28 cellular contexts compared by ENCODE assay signal in the genomic region with DNA sequence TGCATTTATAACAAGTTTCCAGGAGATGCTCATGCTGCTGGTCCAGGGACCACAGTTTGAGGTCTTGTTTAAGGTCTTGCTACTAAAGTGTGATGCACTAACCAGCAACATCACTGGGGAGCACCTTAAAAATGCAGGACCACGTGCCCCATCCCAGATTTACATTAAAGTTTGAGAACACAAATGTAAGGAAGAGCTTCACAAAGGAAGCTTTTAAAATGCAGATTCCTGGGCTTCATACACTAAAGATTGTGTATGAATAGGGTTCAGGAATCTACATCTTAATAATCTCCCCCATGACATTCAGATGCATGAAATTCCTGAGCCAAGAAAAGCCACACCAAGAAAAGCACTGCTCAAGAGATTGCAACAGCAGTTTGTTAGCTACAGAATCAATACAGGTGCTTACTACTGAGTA.
"Had no signal": no experiment of that assay in that cellular context is flagged by ENCODE, and none has a peak within 500 bp of the region (broad histone marks: within the 10 kb centered on the region; RNA-seq: fewer than 3 reads in every experiment).

No MANE protein-coding gene starts in this region.

- H3K9me3 ChIP-seq: ascending aorta, body of pancreas, SJCRH30, SK-N-SH had no signal

- FAIRE-seq: bronchial epithelial cell had no signal

- H3K27me3 Mint-ChIP-seq: activated naive CD8-positive, alpha-beta T cell treated with anti-CD3 and anti-CD28 coated beads, Interleukin-2, amount 50 U/mL, for 24 hours had no signal

- H3K27me3 ChIP-seq: ascending aorta, body of pancreas, SJCRH30 had no signal

- H3K36me3 Mint-ChIP-seq: activated naive CD4-positive, alpha-beta T cell treated with anti-CD3 and anti-CD28 coated beads, Interleukin-2, amount 50 U/mL, for 72 hours had no signal

- H3K4me1 ChIP-seq: SJCRH30 had no signal

- H3K36me3 ChIP-seq: ascending aorta, SJCRH30 had no signal

- H3K27ac Mint-ChIP-seq: activated CD8-positive, alpha-beta T cell treated with anti-CD3 and anti-CD28 coated beads, Interleukin-2, amount 10 ng/mL, durations not matched to agents 7 days and 5 days; activated naive CD4-positive, alpha-beta T cell treated with anti-CD3 and anti-CD28 coated beads, Interleukin-2, amount 50 U/mL, for 72 hours; activated naive CD8-positive, alpha-beta T cell treated with anti-CD3 and anti-CD28 coated beads, Interleukin-2, amount 50 U/mL, for 24 hours; activated T-cell treated with anti-CD3 and anti-CD28 coated beads, Interleukin-2, amount 50 U/mL, for 24 hours; T-helper 2 cell treated with Interferon-gamma antibody and Interleukin-4, amounts not matched to agents 5 μg/mL and 100 μg/mL, for 36 hours had no signal

- H3K4me3 ChIP-seq: ascending aorta, body of pancreas, SJCRH30 had no signal

- H3K4me1 Mint-ChIP-seq: activated naive CD8-positive, alpha-beta T cell treated with anti-CD3 and anti-CD28 coated beads, Interleukin-2, amount 50 U/mL, for 24 hours had no signal

- H3K9ac ChIP-seq: SK-N-SH had no signal

- ATAC-seq: activated CD8-positive, alpha-beta T cell treated with anti-CD3 and anti-CD28 coated beads, Interleukin-2, amount 10 ng/mL, durations not matched to agents 7 days and 5 days; activated naive CD4-positive, alpha-beta T cell treated with anti-CD3 and anti-CD28 coated beads, Interleukin-2, amount 50 U/mL, for 72 hours; activated naive CD8-positive, alpha-beta T cell treated with anti-CD3 and anti-CD28 coated beads, Interleukin-2, amount 50 U/mL, for 24 hours; body of pancreas; Panc1 had no signal

- H3K4me2 ChIP-seq: SK-N-SH had no signal

- H3K9me3 Mint-ChIP-seq: activated naive CD8-positive, alpha-beta T cell treated with anti-CD3 and anti-CD28 coated beads, Interleukin-2, amount 50 U/mL, for 24 hours; activated T-cell treated with anti-CD3 and anti-CD28 coated beads, Interleukin-2, amount 50 U/mL, for 24 hours; T-helper 2 cell treated with Interferon-gamma antibody and Interleukin-4, amounts not matched to agents 5 μg/mL and 100 μg/mL, for 36 hours had no signal

- DNase-seq: activated CD4-positive, alpha-beta T cell treated with anti-CD3 and anti-CD28 coated beads for 48 hours; activated CD4-positive, alpha-beta T cell treated with anti-CD3 and anti-CD28 coated beads, Interleukin-2, amount 50 U/mL, for 4 hours; activated CD4-positive, CD25-positive, alpha-beta regulatory T cell treated with anti-CD3 and anti-CD28 coated beads, Interleukin-2, amount 50 U/mL, for 72 hours; activated CD8-positive, alpha-beta T cell treated with anti-CD3 and anti-CD28 coated beads, Interleukin-2, amount 10 ng/mL, durations not matched to agents 7 days and 5 days; activated effector memory CD4-positive, alpha-beta T cell treated with anti-CD3 and anti-CD28 coated beads, Interleukin-2, amount 50 U/mL, for 16 hours; activated naive CD4-positive, alpha-beta T cell treated with Interleukin-2 at 50 U/mL for 16 hours; activated naive CD8-positive, alpha-beta T cell treated with anti-CD3 and anti-CD28 coated beads, Interleukin-2, amount 50 U/mL, for 24 hours; activated T-cell treated with anti-CD3 and anti-CD28 coated beads, Interleukin-2, amount 50 U/mL, for 24 hours; amniotic stem cell; body of pancreas; central memory CD4-positive, alpha-beta T cell; NCI-H1048; NCI-H146; NCI-H187 treated with DMSO at 0.1 percent for 48 hours; NCI-H2081 treated with DMSO at 0.1 percent for 48 hours; NCI-H2227 treated with DMSO at 0.1 percent for 48 hours; NCI-H526 treated with DMSO at 0.1 percent for 48 hours; NCI-H82; OCI-M1; Right ventricle myocardium superior; SJCRH30; SK-N-SH had no signal

- H3K4me3 Mint-ChIP-seq: activated CD8-positive, alpha-beta T cell treated with anti-CD3 and anti-CD28 coated beads, Interleukin-2, amount 10 ng/mL, durations not matched to agents 7 days and 5 days; activated naive CD8-positive, alpha-beta T cell treated with anti-CD3 and anti-CD28 coated beads, Interleukin-2, amount 50 U/mL, for 24 hours; activated T-cell treated with anti-CD3 and anti-CD28 coated beads, Interleukin-2, amount 50 U/mL, for 24 hours; T-helper 2 cell treated with Interferon-gamma antibody and Interleukin-4, amounts not matched to agents 5 μg/mL and 100 μg/mL, for 36 hours had no signal

- H3K27ac ChIP-seq: ascending aorta, body of pancreas, RWPE1, SJCRH30 had no signal

- H3K9me2 ChIP-seq: SK-N-SH had no signal
